38 cellular contexts compared by ENCODE assay signal in the genomic region with DNA sequence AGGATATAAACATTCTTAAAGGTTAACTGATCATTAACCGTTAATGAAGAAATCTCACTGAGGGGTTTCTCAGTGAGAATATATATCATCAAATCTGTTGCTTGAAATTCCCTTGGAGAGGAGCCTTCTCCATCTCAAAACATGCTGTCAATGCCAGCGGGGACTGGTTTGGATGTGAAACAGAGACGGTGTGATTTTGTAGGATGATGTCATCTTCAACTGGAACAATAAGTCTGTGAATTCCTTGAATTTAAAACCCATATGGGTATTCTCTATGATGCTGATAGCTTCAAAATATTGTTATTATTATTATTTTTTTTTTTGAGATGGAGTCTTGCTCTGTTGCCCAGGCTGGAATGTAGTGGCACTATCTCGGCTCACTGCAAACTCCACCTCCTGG.
"Had no signal": no experiment of that assay in that cellular context is flagged by ENCODE, and none has a peak within 500 bp of the region (broad histone marks: within the 10 kb centered on the region; RNA-seq: fewer than 3 reads in every experiment).

No MANE protein-coding gene starts in this region.

- H3K27ac ChIP-seq: adrenal gland, body of pancreas, brain microvascular endothelial cell, breast epithelium, VCaP had no signal

- ATAC-seq: activated CD8-positive, alpha-beta T cell treated with anti-CD3 and anti-CD28 coated beads for 36 hours; activated naive CD4-positive, alpha-beta T cell treated with anti-CD3 and anti-CD28 coated beads, Interleukin-2, amount 50 U/mL, for 72 hours; activated T-cell treated with anti-CD3 and anti-CD28 coated beads, Interleukin-2, amount 50 U/mL, for 4 hours; activated T-cell treated with anti-CD3 and anti-CD28 coated beads, Interleukin-2, amount 50 U/mL, for 72 hours; activated T-helper 17 cell treated with anti-CD3 and anti-CD28 coated beads, Interleukin-2, amount 50 U/mL, for 72 hours; body of pancreas had no signal

- H3K27me3 Mint-ChIP-seq: activated B cell treated with CpG ODN at 0.5 μM for 24 hours; activated CD4-positive, alpha-beta memory T cell treated with anti-CD3 and anti-CD28 coated beads for 36 hours; activated CD4-positive, alpha-beta T cell treated with anti-CD3 and anti-CD28 coated beads, Interleukin-2, amount 10 ng/mL, durations not matched to agents 24 days and 14 days; activated CD8-positive, alpha-beta T cell treated with anti-CD3 and anti-CD28 coated beads for 36 hours; activated naive CD8-positive, alpha-beta T cell treated with anti-CD3 and anti-CD28 coated beads for 36 hours; activated T-helper 17 cell treated with anti-CD3 and anti-CD28 coated beads, Interleukin-2, amount 50 U/mL, for 72 hours; central memory CD8-positive, alpha-beta T cell had no signal

- H3K9me3 ChIP-seq: adrenal gland, body of pancreas, breast epithelium had no signal

- H3K4me3 ChIP-seq: adrenal gland, body of pancreas, breast epithelium had no signal

- H3K27ac Mint-ChIP-seq: activated B cell treated with CpG ODN at 0.5 μM for 24 hours; activated CD4-positive, alpha-beta memory T cell treated with anti-CD3 and anti-CD28 coated beads for 36 hours; activated CD4-positive, alpha-beta T cell treated with anti-CD3 and anti-CD28 coated beads, Interleukin-2, amount 10 ng/mL, durations not matched to agents 24 days and 14 days; activated CD8-positive, alpha-beta T cell treated with anti-CD3 and anti-CD28 coated beads for 36 hours; activated naive CD4-positive, alpha-beta T cell treated with anti-CD3 and anti-CD28 coated beads for 36 hours; activated naive CD4-positive, alpha-beta T cell treated with anti-CD3 and anti-CD28 coated beads, Interleukin-2, amount 50 U/mL, for 72 hours; activated naive CD8-positive, alpha-beta T cell treated with anti-CD3 and anti-CD28 coated beads for 36 hours; activated T-cell treated with anti-CD3 and anti-CD28 coated beads, Interleukin-2, amount 50 U/mL, for 72 hours; activated T-helper 1 cell treated with anti-CD3 and anti-CD28 coated beads, Interleukin-12 subunit alpha, Interleukin-12 subunit beta, Interleukin-2, Interleukin-4 antibody, amounts not matched to agents 30 ng/mL and 10 ng/mL and 1 ng/mL, durations not matched to agents 14 hours and 24 hours and 36 hours; activated T-helper 17 cell treated with anti-CD3 and anti-CD28 coated beads, Interleukin-2, amount 50 U/mL, for 72 hours; T-helper 1 cell treated with Interleukin-12 subunit alpha and Interleukin-12 subunit beta and Interleukin-4 antibody, amounts not matched to agents 30 μg/mL and 1 μg/mL, for 36 hours; T-helper 2 cell treated with Interferon-gamma antibody and Interleukin-4, amounts not matched to agents 5 μg/mL and 100 μg/mL, for 36 hours had no signal

- H3K27me3 ChIP-seq: adrenal gland, body of pancreas, brain microvascular endothelial cell, breast epithelium had no signal

- H3K9me3 Mint-ChIP-seq: activated B cell treated with CpG ODN at 0.5 μM for 24 hours; activated CD4-positive, alpha-beta memory T cell treated with anti-CD3 and anti-CD28 coated beads for 36 hours; activated CD4-positive, alpha-beta T cell treated with anti-CD3 and anti-CD28 coated beads, Interleukin-2, amount 10 ng/mL, durations not matched to agents 24 days and 14 days; activated CD8-positive, alpha-beta T cell treated with anti-CD3 and anti-CD28 coated beads for 36 hours; activated naive CD4-positive, alpha-beta T cell treated with anti-CD3 and anti-CD28 coated beads for 36 hours; activated naive CD4-positive, alpha-beta T cell treated with anti-CD3 and anti-CD28 coated beads, Interleukin-2, amount 50 U/mL, for 72 hours; activated T-cell treated with anti-CD3 and anti-CD28 coated beads, Interleukin-2, amount 50 U/mL, for 4 hours; activated T-cell treated with anti-CD3 and anti-CD28 coated beads, Interleukin-2, amount 50 U/mL, for 72 hours; activated T-helper 1 cell treated with anti-CD3 and anti-CD28 coated beads, Interleukin-12 subunit alpha, Interleukin-12 subunit beta, Interleukin-2, Interleukin-4 antibody, amounts not matched to agents 30 ng/mL and 10 ng/mL and 1 ng/mL, durations not matched to agents 14 hours and 24 hours and 36 hours; activated T-helper 17 cell treated with anti-CD3 and anti-CD28 coated beads, Interleukin-2, amount 50 U/mL, for 72 hours; central memory CD8-positive, alpha-beta T cell; T-helper 1 cell treated with Interleukin-12 subunit alpha and Interleukin-12 subunit beta and Interleukin-4 antibody, amounts not matched to agents 30 μg/mL and 1 μg/mL, for 36 hours; T-helper 2 cell treated with Interferon-gamma antibody and Interleukin-4, amounts not matched to agents 5 μg/mL and 100 μg/mL, for 36 hours had no signal

- H3K4me3 Mint-ChIP-seq: activated B cell treated with CpG ODN at 0.5 μM for 24 hours; activated CD4-positive, alpha-beta memory T cell treated with anti-CD3 and anti-CD28 coated beads for 36 hours; activated CD4-positive, alpha-beta T cell treated with anti-CD3 and anti-CD28 coated beads, Interleukin-2, amount 10 ng/mL, durations not matched to agents 24 days and 14 days; activated CD8-positive, alpha-beta T cell treated with anti-CD3 and anti-CD28 coated beads for 36 hours; activated naive CD4-positive, alpha-beta T cell treated with anti-CD3 and anti-CD28 coated beads for 36 hours; activated naive CD8-positive, alpha-beta T cell treated with anti-CD3 and anti-CD28 coated beads for 36 hours; activated T-cell treated with anti-CD3 and anti-CD28 coated beads, Interleukin-2, amount 50 U/mL, for 4 hours; activated T-cell treated with anti-CD3 and anti-CD28 coated beads, Interleukin-2, amount 50 U/mL, for 72 hours; activated T-helper 1 cell treated with anti-CD3 and anti-CD28 coated beads, Interleukin-12 subunit alpha, Interleukin-12 subunit beta, Interleukin-2, Interleukin-4 antibody, amounts not matched to agents 30 ng/mL and 10 ng/mL and 1 ng/mL, durations not matched to agents 14 hours and 24 hours and 36 hours; activated T-helper 17 cell treated with anti-CD3 and anti-CD28 coated beads, Interleukin-2, amount 50 U/mL, for 72 hours; central memory CD8-positive, alpha-beta T cell; T-helper 1 cell treated with Interleukin-12 subunit alpha and Interleukin-12 subunit beta and Interleukin-4 antibody, amounts not matched to agents 30 μg/mL and 1 μg/mL, for 36 hours; T-helper 2 cell treated with Interferon-gamma antibody and Interleukin-4, amounts not matched to agents 5 μg/mL and 100 μg/mL, for 36 hours had no signal

- H3K36me3 ChIP-seq: adrenal gland, brain microvascular endothelial cell, breast epithelium had no signal

- DNase-seq: activated B cell treated with CpG ODN at 0.5 μM for 24 hours; activated CD4-positive, alpha-beta memory T cell treated with anti-CD3 and anti-CD28 coated beads for 36 hours; activated CD4-positive, alpha-beta T cell treated with anti-CD3 and anti-CD28 coated beads for 4 hours; activated CD4-positive, alpha-beta T cell treated with anti-CD3 and anti-CD28 coated beads, Interleukin-2, amount 10 ng/mL, durations not matched to agents 24 days and 14 days; activated CD4-positive, alpha-beta T cell treated with anti-CD3 and anti-CD28 coated beads, Interleukin-2, amount 50 U/mL, for 1 hour; activated CD4-positive, alpha-beta T cell treated with anti-CD3 and anti-CD28 coated beads, Interleukin-2, amount 50 U/mL, for 4 hours; activated CD4-positive, CD25-positive, alpha-beta regulatory T cell treated with anti-CD3 and anti-CD28 coated beads, Interleukin-2, amount 50 U/mL, for 72 hours; activated CD8-positive, alpha-beta memory T cell treated with anti-CD3 and anti-CD28 coated beads, Interleukin-2, amount 50 U/mL, for 4 hours; activated CD8-positive, alpha-beta T cell treated with anti-CD3 and anti-CD28 coated beads for 36 hours; activated effector memory CD4-positive, alpha-beta T cell treated with anti-CD3 and anti-CD28 coated beads, Interleukin-2, amount 50 U/mL, for 16 hours; activated gamma-delta T cell treated with Interleukin-2 at 50 U/mL for 16 hours; activated naive CD4-positive, alpha-beta T cell; activated naive CD4-positive, alpha-beta T cell treated with anti-CD3 and anti-CD28 coated beads for 36 hours; activated naive CD4-positive, alpha-beta T cell treated with anti-CD3 and anti-CD28 coated beads, Interleukin-2, amount 50 U/mL, for 16 hours; activated naive CD8-positive, alpha-beta T cell treated with anti-CD3 and anti-CD28 coated beads for 36 hours; activated T-cell treated with anti-CD3 and anti-CD28 coated beads for 4 hours; activated T-cell treated with anti-CD3 and anti-CD28 coated beads, Interleukin-2, amount 50 U/mL, for 1 hour; activated T-cell treated with anti-CD3 and anti-CD28 coated beads, Interleukin-2, amount 50 U/mL, for 4 hours; activated T-cell treated with anti-CD3 and anti-CD28 coated beads, Interleukin-2, amount 50 U/mL, for 72 hours; amniotic stem cell; aorta; body of pancreas; brain microvascular endothelial cell; cerebellar nuclear complex; T-helper 1 cell; T-helper 2 cell; T-helper 9 cell had no signal

- H3K4me1 ChIP-seq: body of pancreas, breast epithelium had no signal

- FAIRE-seq: astrocyte, TTC549 had no signal
